In genomic region chr17:29294580-29294900, GRCh38 we compare ENCODE assay signal across 8 cellular contexts. TPM values are rescaled to one million over a fixed set of nuclear protein-coding genes. Genes with fewer than 3 reads are reported as not detected.
DNase-seq lines count a peak whose midpoint lies in the region; ATAC-seq and TF ChIP-seq lines count a peak whose summit lies in the region.

No MANE protein-coding gene starts in this region.

- no peaks in the 10 kb centered on the region for H4K20me1 ChIP-seq in fibroblast of lung (ENCODE audit: control insufficient read depth, extremely low read depth, insufficient read depth, low read length)

- TF ChIP-seq POLR2A in sigmoid colon (IDR thresholded peaks at IDR 0.05) = no peak

- 0 to 2% methylated on average over 2 of the region's 2 CpGs for WGBS in sigmoid colon, 2 donors

- no peaks in the 10 kb centered on the region for H3K27me3 ChIP-seq in SJSA1 (replicated peaks)
- H3K27me3 ChIP-seq in fibroblast of lung (ENCODE audit: control insufficient read depth, insufficient read depth, low read length) = no peaks in the 10 kb centered on the region
- no peaks in the 10 kb centered on the region for H3K27me3 ChIP-seq in sigmoid colon

- H3K9ac ChIP-seq in fibroblast of lung (ENCODE audit: insufficient read depth, low read length) = peak overlapping the region; percentile 71

- peaks cover 23% of the 10 kb centered on the region for H3K36me3 ChIP-seq in SJSA1
- peaks cover 3% of the 10 kb centered on the region for H3K36me3 ChIP-seq in fibroblast of lung (ENCODE audit: control insufficient read depth, insufficient read depth, low read length)
- no peaks in the 10 kb centered on the region for H3K36me3 ChIP-seq in sigmoid colon

- H3K4me2 ChIP-seq in fibroblast of lung (ENCODE audit: extremely low read depth, insufficient read depth, low read length) = peak overlapping the region; percentile 93

- peak overlapping the region; percentile 91 for H2AFZ ChIP-seq in fibroblast of lung (ENCODE audit: low read length)

- H3K9me3 ChIP-seq in SJSA1 (replicated peaks) (no peaks in the 10 kb centered on the region), fibroblast of lung (ENCODE audit: control insufficient read depth, insufficient read depth, low read depth, low read length) (no peaks in the 10 kb centered on the region), sigmoid colon (no peaks in the 10 kb centered on the region)

- no peak for ATAC-seq in HG02870 (IDR thresholded peaks at IDR 0.05; ENCODE audit: unreplicated experiment)

- peaks cover 42% of the 10 kb centered on the region for H3K79me2 ChIP-seq in fibroblast of lung (ENCODE audit: control insufficient read depth, insufficient read depth, low read length)

- TF ChIP-seq CTCF in GM12865 (IDR thresholded peaks at IDR 0.05; ENCODE audit: insufficient read depth, low read depth, low read length, missing control alignments) (no peak), fibroblast of lung (conservative IDR thresholded peaks at IDR 0.05 in 1 of 2, IDR thresholded peaks at IDR 0.05 in 1 of 2; ENCODE audit: low read depth in 1 of 2, low read length in 2 of 2) (no peak), sigmoid colon (IDR thresholded peaks at IDR 0.05) (no peak)

- no peak for DNase-seq in GM12865 (ENCODE audit: low read depth)
- no peak for DNase-seq in SJSA1 (ENCODE audit: low read depth in 1 of 2, low spot score in 2 of 2)
- DNase-seq in fibroblast of lung (ENCODE audit: low read depth in 2 of 2) = no peak
- DNase-seq in sigmoid colon = no peak
- DNase-seq in HT-29 (ENCODE audit: low spot score) = no peak
- DNase-seq in H4 (ENCODE audit: low spot score) = no peak
- DNase-seq in SKM-1 treated with dmso at 0.1 percent for 144 hours (lab: John Stamatoyannopoulos, UW; ENCODE audit: unreplicated experiment) = no peak

- intact Hi-C loops in sigmoid colon (cut with DNase I) = loop anchor here (5.0 to 10.0 kb wide), 3 partner anchors 77 to 570 kb away; partner anchors contain the start of genes ABHD15, NEK8, TLCD1 and TP53I13

- no peak for TF ChIP-seq EP300 in sigmoid colon (IDR thresholded peaks at IDR 0.05)

- H3K4me3 ChIP-seq in GM12865 (ENCODE audit: low read depth, low read length) = peak overlapping the region; percentile 95
- peak overlapping the region; percentile 87 for H3K4me3 ChIP-seq in SJSA1
- H3K4me3 ChIP-seq in fibroblast of lung (replicated peaks in 1 of 4; ENCODE audit: control extremely low read depth in 1 of 4, insufficient read depth in 1 of 4, low read depth in 3 of 4, low read length in 4 of 4) = peak overlapping the region; percentile 53 to 99 (median 84)
- peak overlapping the region; percentile 87 to 98 (median 92) for H3K4me3 ChIP-seq in sigmoid colon

- H3K4me1 ChIP-seq in SJSA1 (replicated peaks) (0 out of 2 replicates have a peak, but pooled peaks cover 4% of the 10 kb centered on the region), fibroblast of lung (ENCODE audit: control insufficient read depth, extremely low read depth, insufficient read depth, low read length) (peaks cover 3% of the 10 kb centered on the region), sigmoid colon (peaks cover 0 to 31% (median 30%) of the 10 kb centered on the region in 4 donors)

- H3K27ac ChIP-seq in SJSA1 (peak overlapping the region; percentile 65), fibroblast of lung (ENCODE audit: insufficient read depth, low read length) (peak overlapping the region; percentile 85), sigmoid colon (peak overlapping the region; percentile 96 to 100 (median 100))

RNA-seq across cellular contexts. Expression of gene NUFIP2, which starts 0.6 kb away (rescaled TPM):
- total RNA-seq in SJSA1 (2014; rRNA removed; shearing (Covaris generic)) = 28.8 and 36.2 TPM in 2 replicates
- total RNA-seq in fibroblast of lung (33.2 and 35.4 TPM in 2 replicates), sigmoid colon (10 to 100 TPM; 26.5 to 30.7 (median 27.4) TPM)
- polyA plus RNA-seq in fibroblast of lung (11.0 and 12.3 TPM in 2 replicates), sigmoid colon (10 to 100 TPM in 1 of 3 donors, 1 to 10 TPM in 2; 6.6 to 14.1 (median 6.7) TPM)
- polyA plus RNA-seq in fibroblast of lung (2012) = 16.7 and 20.7 TPM in 2 replicates
- 7.2 and 7.4 TPM in 2 replicates for polyA minus RNA-seq in fibroblast of lung (ENCODE audit: low replicate concordance)
- total RNA-seq in HT-29 (2014; rRNA removed; shearing (Covaris generic)) = 19.3 and 20.3 TPM in 2 replicates
- 17.3 and 28.4 TPM in 2 replicates for total RNA-seq in H4 (2014; rRNA removed; shearing (Covaris generic))

RNA-seq across cellular contexts. Expression of gene CRYBA1, which starts 47.9 kb away (rescaled TPM):
- total RNA-seq in SJSA1 (2014; rRNA removed; shearing (Covaris generic)) = not detected in 2 replicates
- 0.17 TPM in 1 of 2 replicates, not detected in the other for total RNA-seq in fibroblast of lung
- polyA plus RNA-seq in fibroblast of lung = not detected in 2 replicates
- not detected in 2 replicates for polyA plus RNA-seq in fibroblast of lung (2012)
- polyA minus RNA-seq in fibroblast of lung (ENCODE audit: low replicate concordance) = not detected in 2 replicates
- not detected for total RNA-seq in sigmoid colon
- polyA plus RNA-seq in sigmoid colon = not detected
- total RNA-seq in HT-29 (2014; rRNA removed; shearing (Covaris generic)) = not detected in 2 replicates
- total RNA-seq in H4 (2014; rRNA removed; shearing (Covaris generic)) = not detected in 2 replicates
